ENCODE assay signal across 13 cellular contexts in genomic region chr12:7498832-7499231, GRCh38. TPM values are rescaled to one million over a fixed set of nuclear protein-coding genes. Genes with fewer than 3 reads are reported as not detected.
A peak's percentile ranks its signal among the peaks of the same experiment; 100 is the strongest.
DNase-seq lines count a peak whose midpoint lies in the region; ATAC-seq and TF ChIP-seq lines count a peak whose summit lies in the region.
"Had no signal": no experiment of that assay in that cellular context is flagged by ENCODE, and none has a peak within 500 bp of the region (broad histone marks: within the 10 kb centered on the region; RNA-seq: fewer than 3 reads in every experiment).

No MANE protein-coding gene starts in this region.

- ATAC-seq in psoas muscle (peak in 3 of 4 donors; percentile 37 to 44 (median 37)), GM21529 (IDR thresholded peaks at IDR 0.05; ENCODE audit: unreplicated experiment) (no peak)
- ATAC-seq: activated T-cell treated with anti-CD3 and anti-CD28 coated beads, Interleukin-2, amount 50 U/mL, for 72 hours; natural killer cell had no signal

- H3K4me1 ChIP-seq in SJSA1 (replicated peaks) (peaks cover 32% of the 10 kb centered on the region), psoas muscle (no peaks in the 10 kb centered on the region)
- H3K4me1 ChIP-seq: SJCRH30 had no signal

- H3K4me3 ChIP-seq in SJSA1 (no peak overlapping the region), fibroblast of villous mesenchyme (ENCODE audit: low read depth, low read length) (no peak overlapping the region), psoas muscle (peak overlapping the region; percentile 34)
- H3K4me3 ChIP-seq: SJCRH30 had no signal

- no peaks in the 10 kb centered on the region for H3K36me3 ChIP-seq in SJSA1
- H3K36me3 ChIP-seq in psoas muscle (ENCODE audit: insufficient read depth in 1 of 2, low read depth in 1 of 2) = no peaks in the 10 kb centered on the region
- H3K36me3 ChIP-seq: SJCRH30 had no signal

- intact Hi-C loops in psoas muscle (cut with DNase I) = no loop called here

- 23 to 29% (median 26%) methylated on average over 4 of the region's 4 CpGs for WGBS in psoas muscle, 3 donors

- H3K27ac ChIP-seq in SJSA1 (peak overlapping the region; percentile 85), psoas muscle (no peak overlapping the region)
- H3K27ac ChIP-seq: SJCRH30 had no signal

- H3K27me3 ChIP-seq in SJSA1 (replicated peaks) = no peaks in the 10 kb centered on the region
- H3K27me3 ChIP-seq in psoas muscle (ENCODE audit: insufficient read depth in 3 of 3, low read length in 2 of 3) = no peaks in the 10 kb centered on the region
- H3K27me3 ChIP-seq: SJCRH30 had no signal

- TF ChIP-seq CTCF in fibroblast of villous mesenchyme (IDR thresholded peaks at IDR 0.05; ENCODE audit: insufficient read depth, low read depth, low read length) (no peak), psoas muscle (IDR thresholded peaks at IDR 0.05) (no peak)

- H3K9me3 ChIP-seq in SJSA1 (replicated peaks) (no peaks in the 10 kb centered on the region), psoas muscle (no peaks in the 10 kb centered on the region)
- H3K9me3 ChIP-seq: SJCRH30 had no signal

- DNase-seq in Daoy (ENCODE audit: low read depth) (peak; percentile 60), SJSA1 (ENCODE audit: low read depth in 1 of 2, low spot score in 2 of 2) (peak; percentile 65 to 81), fibroblast of villous mesenchyme (ENCODE audit: low read depth) (peak; percentile 72), psoas muscle (no peak), DMS114 treated with DMSO at 0.1 percent for 48 hours (lab: John Stamatoyannopoulos, UW; ENCODE audit: unreplicated experiment) (no peak)
- DNase-seq in activated effector memory CD4-positive, alpha-beta T cell treated with anti-CD3 and anti-CD28 coated beads, Interleukin-2, amount 50 U/mL, for 16 hours = no peak
- DNase-seq in activated CD8-positive, alpha-beta memory T cell treated with anti-CD3 and anti-CD28 coated beads, Interleukin-2, amount 50 U/mL, for 48 hours = no peak
- DNase-seq: activated T-cell treated with anti-CD3 and anti-CD28 coated beads, Interleukin-2, amount 50 U/mL, for 72 hours; natural killer cell; NCI-H1436 treated with DMSO at 0.1 percent for 48 hours; SJCRH30 had no signal

RNA-seq across cellular contexts. Expression of gene CD163, which starts 4.7 kb away (rescaled TPM):
- under 0.01 TPM in 1 of 2 replicates, not detected in the other for total RNA-seq in Daoy (2014; rRNA removed; shearing (Covaris generic))
- total RNA-seq in SJSA1 (2014; rRNA removed; shearing (Covaris generic)) = 0.05 TPM in 1 of 2 replicates, not detected in the other
- total RNA-seq in fibroblast of villous mesenchyme (not detected in 2 replicates), psoas muscle (10 to 100 TPM; 25.3 to 52.4 (median 34.2) TPM)
- polyA plus RNA-seq in psoas muscle = 10 to 100 TPM in 1 of 3 donors, 1 to 10 TPM in 2; 5.8 to 29.5 (median 7.3) TPM
- total RNA-seq: activated T-cell treated with anti-CD3 and anti-CD28 coated beads, Interleukin-2, amount 50 U/mL, for 72 hours; endothelial cell of umbilical vein; SJCRH30 had no signal
- polyA plus RNA-seq: endothelial cell of umbilical vein had no signal

RNA-seq across cellular contexts. Expression of gene CD163L1, which starts 54.9 kb away (rescaled TPM):
- total RNA-seq in Daoy (2014; rRNA removed; shearing (Covaris generic)) = 2.9 and 21.4 TPM in 2 replicates
- 0.56 and 2.9 TPM in 2 replicates for total RNA-seq in SJSA1 (2014; rRNA removed; shearing (Covaris generic))
- total RNA-seq in fibroblast of villous mesenchyme (7.3 and 11.0 TPM in 2 replicates), psoas muscle (1 to 10 TPM in 3 of 4 donors, under 1 TPM in 1; 0.80 to 2.8 (median 2.5) TPM)
- polyA plus RNA-seq in psoas muscle = under 1 TPM; 0.03 to 0.30 (median 0.23) TPM
- total RNA-seq: activated T-cell treated with anti-CD3 and anti-CD28 coated beads, Interleukin-2, amount 50 U/mL, for 72 hours had no signal

Comparison
In these comparisons a context has a peak if more than half of its experiments do, and no peak if none do; other contexts are left out.
1. DNase-seq: peak in Daoy (single experiment), SJSA1 (2 of 2) and fibroblast of villous mesenchyme (single experiment); none in psoas muscle (0 of 2), activated effector memory CD4-positive, alpha-beta T cell treated with anti-CD3 and anti-CD28 coated beads, Interleukin-2, amount 50 U/mL, for 16 hours (single experiment), DMS114 treated with DMSO at 0.1 percent for 48 hours (single experiment) and activated CD8-positive, alpha-beta memory T cell treated with anti-CD3 and anti-CD28 coated beads, Interleukin-2, amount 50 U/mL, for 48 hours (single experiment).
2. RNA of gene CD163, which starts 4.7 kb away (total RNA-seq): 25.3 to 52.4 TPM in psoas muscle; 0.05 TPM in SJSA1, under 0.01 TPM in Daoy and not detected in fibroblast of villous mesenchyme; every median in the first group is over 10 times any median in the second.